Comparison of ENCODE assay signal across 10 cellular contexts in the genomic region with DNA sequence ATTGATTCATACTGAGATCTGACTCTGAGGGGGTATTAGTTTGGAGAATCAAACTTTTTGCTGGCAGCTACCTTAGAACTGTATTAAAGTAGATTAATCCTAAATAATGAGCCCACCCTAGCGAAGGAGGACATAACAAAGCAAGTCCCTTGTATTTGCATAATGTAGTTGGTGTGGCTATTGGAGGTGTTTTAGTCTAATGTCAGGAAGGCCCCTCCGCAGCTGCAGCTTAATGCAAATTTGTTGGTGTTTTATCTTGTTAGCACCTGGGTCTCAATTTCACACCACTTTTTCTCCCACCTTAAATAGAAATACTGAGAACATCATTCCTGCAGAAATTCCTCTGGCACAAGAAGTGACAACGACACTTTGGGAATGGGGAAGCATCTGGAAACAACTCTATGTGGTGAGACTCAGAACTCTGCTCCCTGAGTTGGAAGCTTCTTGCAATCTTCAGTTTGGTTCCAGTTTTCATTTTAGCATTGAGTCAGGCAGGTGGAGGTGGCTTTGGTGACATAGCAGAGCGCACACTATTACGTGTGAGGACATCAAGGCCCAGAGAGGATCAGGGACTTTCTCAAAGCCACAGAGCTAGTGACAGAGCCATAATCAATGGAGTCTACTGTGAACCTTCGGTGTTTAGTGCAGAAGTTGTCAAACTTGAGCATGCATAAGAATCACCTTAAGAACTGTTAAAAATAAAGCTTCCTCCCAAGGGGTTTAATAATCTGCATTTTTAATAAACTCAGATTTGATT. TPM values are rescaled to one million over a fixed set of nuclear protein-coding genes. Genes with fewer than 3 reads are reported as not detected.
DNase-seq lines count a peak whose midpoint lies in the region; ATAC-seq and TF ChIP-seq lines count a peak whose summit lies in the region.
"Had no signal": no experiment of that assay in that cellular context is flagged by ENCODE, and none has a peak within 500 bp of the region (broad histone marks: within the 10 kb centered on the region; RNA-seq: fewer than 3 reads in every experiment).

No MANE protein-coding gene starts in this region.

- H3K27ac ChIP-seq in transverse colon, result peak overlapping the region in 2 of 4 donors; percentile 4 to 65

- H3K27me3 ChIP-seq in transverse colon, result no peaks in the 10 kb centered on the region
- H3K27me3 ChIP-seq: MG63 had no signal

- CTCF ChIA-PET in activated naive CD4-positive, alpha-beta T cell treated with anti-CD3 and anti-CD28 coated beads for 36 hours (lab: Charles Lee), result interaction anchor here (0.7 kb wide), 1 partner anchor 12 kb away, joined by 4 read pairs; no protein-coding TSS in a partner anchor
- CTCF ChIA-PET in activated naive CD4-positive, alpha-beta T cell treated with anti-CD3 and anti-CD28 coated beads, Interleukin-2, amount 10 ng/mL, durations not matched to agents 7 days and 5 days (lab: Charles Lee), result interaction anchor here (0.8 to 1.2 kb wide), 2 partner anchors 19 to 33 kb away, joined by 3 to 4 read pairs; no protein-coding TSS in a partner anchor

- 50 to 76% methylated on average over 1 to 6 of the region's 6 CpGs for WGBS in transverse colon (ENCODE audit: low coverage in 1 of 2), 2 donors

- no peak overlapping the region for H3K27ac Mint-ChIP-seq in activated naive CD4-positive, alpha-beta T cell treated with anti-CD3 and anti-CD28 coated beads for 36 hours
- no peak overlapping the region for H3K27ac Mint-ChIP-seq in activated naive CD4-positive, alpha-beta T cell treated with anti-CD3 and anti-CD28 coated beads, Interleukin-2, amount 10 ng/mL, durations not matched to agents 7 days and 5 days

- no peak for TF ChIP-seq EP300 in transverse colon (IDR thresholded peaks at IDR 0.05; ENCODE audit: low read depth)

- in situ Hi-C loops in transverse colon (cut with MboI; ENCODE audit: low pct_ligation_motif_present in 1 of 4, low pct_unique_long_range_greater_than_20kb in 1 of 4, low sequenced_read_pairs in 3 of 4), result no loop called here

- peaks cover 16% of the 10 kb centered on the region for H3K4me1 Mint-ChIP-seq in activated naive CD4-positive, alpha-beta T cell treated with anti-CD3 and anti-CD28 coated beads for 36 hours (ENCODE audit: low read depth)
- peaks cover 7% of the 10 kb centered on the region for H3K4me1 Mint-ChIP-seq in activated naive CD4-positive, alpha-beta T cell treated with anti-CD3 and anti-CD28 coated beads, Interleukin-2, amount 10 ng/mL, durations not matched to agents 7 days and 5 days

- H3K36me3 Mint-ChIP-seq in activated naive CD4-positive, alpha-beta T cell treated with anti-CD3 and anti-CD28 coated beads for 36 hours (ENCODE audit: low read depth), result peaks cover 22% of the 10 kb centered on the region
- H3K36me3 Mint-ChIP-seq in activated naive CD4-positive, alpha-beta T cell treated with anti-CD3 and anti-CD28 coated beads, Interleukin-2, amount 10 ng/mL, durations not matched to agents 7 days and 5 days, result peaks cover 54% of the 10 kb centered on the region

- intact Hi-C loops in activated naive CD4-positive, alpha-beta T cell treated with anti-CD3 and anti-CD28 coated beads for 36 hours (cut with micrococcal nuclease), result loop anchor here (1.0 to 5.0 kb wide), 4 partner anchors 14 to 88 kb away; a partner anchor contains a TSS
- intact Hi-C loops in transverse colon (cut with DNase I; ENCODE audit: low total_unique reads), result no loop called here

- no peak overlapping the region for H3K4me3 Mint-ChIP-seq in activated naive CD4-positive, alpha-beta T cell treated with anti-CD3 and anti-CD28 coated beads for 36 hours
- no peak overlapping the region for H3K4me3 Mint-ChIP-seq in activated naive CD4-positive, alpha-beta T cell treated with anti-CD3 and anti-CD28 coated beads, Interleukin-2, amount 10 ng/mL, durations not matched to agents 7 days and 5 days

- no peak for TF ChIP-seq CTCF in transverse colon (IDR thresholded peaks at IDR 0.05)

- no peaks in the 10 kb centered on the region for H3K36me3 ChIP-seq in transverse colon
- H3K36me3 ChIP-seq: MG63 had no signal

- H3K9me3 ChIP-seq in transverse colon, result no peaks in the 10 kb centered on the region
- H3K9me3 ChIP-seq: MG63 had no signal

- ATAC-seq in GM21786 (IDR thresholded peaks at IDR 0.05; ENCODE audit: unreplicated experiment) (peak; percentile 97), HG03439 (IDR thresholded peaks at IDR 0.05; ENCODE audit: unreplicated experiment) (peak; percentile 96)

- DNase-seq in activated naive CD4-positive, alpha-beta T cell treated with anti-CD3 and anti-CD28 coated beads for 36 hours, result peak; percentile 58
- DNase-seq in activated naive CD4-positive, alpha-beta T cell treated with anti-CD3 and anti-CD28 coated beads, Interleukin-2, amount 10 ng/mL, durations not matched to agents 7 days and 5 days, result no peak
- peak; percentile 17 for DNase-seq in transverse colon
- no peak for DNase-seq in NCI-H748 (lab: John Stamatoyannopoulos, UW; ENCODE audit: unreplicated experiment)
- no peak for DNase-seq in stimulated activated naive CD4-positive, alpha-beta T cell (lab: John Stamatoyannopoulos, UW)
- no peak for DNase-seq in NCI-H2081 treated with DMSO at 0.1 percent for 48 hours (lab: John Stamatoyannopoulos, UW)
- DNase-seq: MG63, trophoblast cell had no signal

- H3K4me3 ChIP-seq in transverse colon, result no peak overlapping the region
- H3K4me3 ChIP-seq: MG63 had no signal

- no peaks in the 10 kb centered on the region for H3K4me1 ChIP-seq in transverse colon

- H3K9me3 Mint-ChIP-seq in activated naive CD4-positive, alpha-beta T cell treated with anti-CD3 and anti-CD28 coated beads for 36 hours, result no peaks in the 10 kb centered on the region
- H3K9me3 Mint-ChIP-seq in activated naive CD4-positive, alpha-beta T cell treated with anti-CD3 and anti-CD28 coated beads, Interleukin-2, amount 10 ng/mL, durations not matched to agents 7 days and 5 days, result no peaks in the 10 kb centered on the region

- no peak for TF ChIP-seq POLR2A in transverse colon (IDR thresholded peaks at IDR 0.05)

- H3K27me3 Mint-ChIP-seq in activated naive CD4-positive, alpha-beta T cell treated with anti-CD3 and anti-CD28 coated beads for 36 hours (ENCODE audit: low read depth), result no peaks in the 10 kb centered on the region
- no peaks in the 10 kb centered on the region for H3K27me3 Mint-ChIP-seq in activated naive CD4-positive, alpha-beta T cell treated with anti-CD3 and anti-CD28 coated beads, Interleukin-2, amount 10 ng/mL, durations not matched to agents 7 days and 5 days

RNA-seq across cellular contexts. Expression of a gene that starts 33.9 kb away (rescaled TPM):
- 100 to 1,000 TPM; 192 to 203 TPM for total RNA-seq in activated naive CD4-positive, alpha-beta T cell treated with anti-CD3 and anti-CD28 coated beads for 36 hours
- 10 to 100 TPM in 3 of 4 donors, 1 to 10 TPM in 1; 8.3 to 24.0 (median 14.3) TPM for total RNA-seq in transverse colon

Comparison
In these comparisons a context has a peak if more than half of its experiments do, and no peak if none do; other contexts are left out.
1. DNase-seq: peak in activated naive CD4-positive, alpha-beta T cell treated with anti-CD3 and anti-CD28 coated beads for 36 hours (single experiment) and transverse colon (single experiment); none in activated naive CD4-positive, alpha-beta T cell treated with anti-CD3 and anti-CD28 coated beads, Interleukin-2, amount 10 ng/mL, durations not matched to agents 7 days and 5 days (single experiment), NCI-H748 (single experiment), stimulated activated naive CD4-positive, alpha-beta T cell (0 of 6) and NCI-H2081 treated with DMSO at 0.1 percent for 48 hours (single experiment).
2. RNA of a gene that starts 33.9 kb away (total RNA-seq): 192 to 203 TPM in activated naive CD4-positive, alpha-beta T cell treated with anti-CD3 and anti-CD28 coated beads for 36 hours; 8.3 to 24.0 TPM in transverse colon; every median in the first group is over 4 times any median in the second.